Comparison of ENCODE assay signal across 9 cellular contexts in the genomic region with DNA sequence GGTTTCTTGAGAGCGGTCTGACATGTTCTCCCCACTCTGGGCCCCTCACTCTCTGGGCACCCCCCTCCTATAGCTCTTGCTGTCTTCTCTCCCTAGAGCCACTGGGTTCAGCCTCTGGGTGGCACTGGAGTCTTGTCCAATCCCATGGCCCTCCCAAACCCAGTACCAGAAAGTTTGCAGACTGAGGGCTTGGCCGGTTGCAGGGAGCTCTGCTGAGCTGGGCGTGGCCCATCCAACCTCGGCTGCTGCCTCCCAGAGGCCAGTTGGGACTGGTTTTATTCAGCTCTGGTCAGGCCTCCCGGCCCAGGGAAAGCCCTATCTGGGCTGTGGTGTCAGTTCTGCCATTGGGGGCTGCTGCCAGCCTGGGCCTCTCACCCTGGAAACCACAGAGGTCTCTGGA. TPM values are rescaled to one million over a fixed set of nuclear protein-coding genes. Genes with fewer than 3 reads are reported as not detected.
DNase-seq lines count a peak whose midpoint lies in the region; ATAC-seq, FAIRE-seq and TF ChIP-seq lines count a peak whose summit lies in the region.
"Had no signal": no experiment of that assay in that cellular context is flagged by ENCODE, and none has a peak within 500 bp of the region (broad histone marks: within the 10 kb centered on the region; RNA-seq: fewer than 3 reads in every experiment).

No MANE protein-coding gene starts in this region.

- H3K4me1 ChIP-seq in keratinocyte (ENCODE audit: control insufficient read depth, extremely low read depth, insufficient read depth, low read length) (peaks cover 9% of the 10 kb centered on the region), A673 (ENCODE audit: insufficient read depth, low read length, poor library complexity, severe bottlenecking) (no peaks in the 10 kb centered on the region)

- no peaks in the 10 kb centered on the region for H3K9me1 ChIP-seq in keratinocyte (ENCODE audit: control insufficient read depth, extremely low read depth, insufficient read depth, low read length)

- POLR2A ChIA-PET in A673 (lab: Charles Lee; ENCODE audit: low non-redundant PET): no interaction called here

- no TSS peak for BruUV-seq in A673 (replicated peaks; lab: Mats Ljungman, UMichigan)

- no peak for ATAC-seq in HG03095 (IDR thresholded peaks at IDR 0.05; ENCODE audit: unreplicated experiment)
- ATAC-seq in GM19035 (IDR thresholded peaks at IDR 0.05; ENCODE audit: unreplicated experiment): no peak

- no peak overlapping the region for H2AFZ ChIP-seq in keratinocyte (ENCODE audit: control insufficient read depth, low read length)

- FAIRE-seq in keratinocyte (lab: Jason Lieb, UNC): peak; percentile 36
- FAIRE-seq: kidney had no signal

- peaks cover 19 to 34% of the 10 kb centered on the region in 2 experiments for H3K36me3 ChIP-seq in keratinocyte (ENCODE audit: control insufficient read depth in 2 of 2, extremely low read depth in 1 of 2, insufficient read depth in 2 of 2, low read length in 2 of 2)
- H3K36me3 ChIP-seq in A673 (ENCODE audit: insufficient read depth, low read length, poor library complexity, severe bottlenecking): no peaks in the 10 kb centered on the region

- intact Hi-C loops in A673 (cut with micrococcal nuclease; ENCODE audit: unreplicated experiment): no loop called here

- no peaks in the 10 kb centered on the region for H3K79me2 ChIP-seq in keratinocyte (ENCODE audit: control insufficient read depth, insufficient read depth, low read length)

- no peak overlapping the region for H3K4me2 ChIP-seq in keratinocyte (ENCODE audit: control insufficient read depth, extremely low read depth, insufficient read depth, low read depth, low read length)

- H3K4me3 ChIP-seq in cardiac fibroblast (replicated peaks in 1 of 2; ENCODE audit: low read depth in 2 of 2, low read length in 2 of 2) (no peak overlapping the region), keratinocyte (ENCODE audit: control insufficient read depth in 2 of 3, extremely low read depth in 1 of 3, insufficient read depth in 2 of 3, low read depth in 1 of 3, low read length in 3 of 3) (no peak overlapping the region), A673 (ENCODE audit: low read depth, low read length, poor library complexity, severe bottlenecking) (no peak overlapping the region)

- DNase-seq in AG20443 (ENCODE audit: low spot score) (peak; percentile 79), KBM-7 (peak; percentile 15), cardiac fibroblast (ENCODE audit: low read depth in 2 of 2) (peak; percentile 54 to 76), keratinocyte (ENCODE audit: low read depth, low spot score) (no peak), epidermal melanocyte (ENCODE audit: insufficient read length, low spot score) (no peak), A673 (ENCODE audit: low spot score) (no peak)
- DNase-seq: kidney had no signal

- CTCF ChIA-PET in A673 (lab: Charles Lee): no interaction called here

- H4K20me1 ChIP-seq in keratinocyte (ENCODE audit: control insufficient read depth, extremely low read depth, insufficient read depth, low read length): no peaks in the 10 kb centered on the region

- H3K27ac ChIP-seq in keratinocyte (ENCODE audit: control insufficient read depth, insufficient read depth, low read length): no peak overlapping the region
- no peak overlapping the region for H3K27ac ChIP-seq in A673 (ENCODE audit: low read depth, low read length, poor library complexity, severe bottlenecking)

- H3K9me3 ChIP-seq in keratinocyte (ENCODE audit: control insufficient read depth, low read depth, low read length): no peaks in the 10 kb centered on the region
- H3K9me3 ChIP-seq in A673 (ENCODE audit: low read depth, low read length, poor library complexity, severe bottlenecking): no peaks in the 10 kb centered on the region

- H3K27me3 ChIP-seq in keratinocyte (ENCODE audit: control insufficient read depth, extremely low read depth, insufficient read depth, low read length) (no peaks in the 10 kb centered on the region), A673 (replicated peaks; ENCODE audit: insufficient read depth, low read depth, low read length, poor library complexity) (no peaks in the 10 kb centered on the region)

- H3K9ac ChIP-seq in keratinocyte (ENCODE audit: control insufficient read depth, extremely low read depth, insufficient read depth, low read length): no peak overlapping the region

- dilution Hi-C loops in keratinocyte (cut with MboI; ENCODE audit: extremely low pct_ligation_motif_present, low sequenced_read_pairs): no loop called here

- TF ChIP-seq CTCF in cardiac fibroblast (IDR thresholded peaks at IDR 0.05; ENCODE audit: low read depth, low read length) (no peak), keratinocyte (optimal IDR thresholded peaks at IDR 0.05 in 1 of 3, IDR thresholded peaks at IDR 0.05 in 1 of 3, conservative IDR thresholded peaks at IDR 0.05 in 1 of 3; ENCODE audit: extremely low read depth in 1 of 3, insufficient read depth in 2 of 3, low read length in 3 of 3) (peak in 2 of 3 experiments; percentile 24 to 50), A673 (conservative IDR thresholded peaks at IDR 0.05; ENCODE audit: low read depth, low read length) (no peak)

- in situ Hi-C loops in KBM-7 (cut with MboI; ENCODE audit: low pct_unique_long_range_greater_than_20kb, low sequenced_read_pairs): no loop called here

RNA-seq across cellular contexts. Expression of gene ISCA2, which starts 37.9 kb away (rescaled TPM):
- polyA plus RNA-seq in keratinocyte: 23.3 to 33.0 TPM (median 26.6 TPM) in 3 replicates
- 3.1 TPM for polyA plus RNA-seq in keratinocyte (2011; ENCODE audit: low read depth)
- 21.7 and 37.6 TPM in 2 replicates for polyA plus RNA-seq in keratinocyte (2011; cell fraction: cytosol; rRNA removed)
- 10.2 and 14.3 TPM in 2 replicates for polyA plus RNA-seq in keratinocyte (2011; cell fraction: nucleus; rRNA removed)
- polyA plus RNA-seq in keratinocyte (2012; ENCODE audit: low replicate concordance): 15.6 and 15.8 TPM in 2 replicates
- polyA minus RNA-seq in keratinocyte: 1.5 to 6.8 TPM (median 4.9 TPM) in 3 replicates
- polyA minus RNA-seq in keratinocyte (2011; cell fraction: cytosol; rRNA and poly(A)+ RNA removed): 14.2 TPM
- polyA minus RNA-seq in keratinocyte (2011; cell fraction: nucleus; rRNA and poly(A)+ RNA removed): 0.84 and 1.4 TPM in 2 replicates
- total RNA-seq in A673 (2021): 25.5 and 26.3 TPM in 2 replicates

RNA-seq across cellular contexts. Expression of gene NPC2, which starts 38.4 kb away (rescaled TPM):
- polyA plus RNA-seq in keratinocyte: 221 to 278 TPM (median 260 TPM) in 3 replicates
- polyA plus RNA-seq in keratinocyte (2011; ENCODE audit: low read depth): 1,193 TPM
- 446 and 577 TPM in 2 replicates for polyA plus RNA-seq in keratinocyte (2011; cell fraction: cytosol; rRNA removed)
- 314 and 342 TPM in 2 replicates for polyA plus RNA-seq in keratinocyte (2011; cell fraction: nucleus; rRNA removed)
- 404 and 414 TPM in 2 replicates for polyA plus RNA-seq in keratinocyte (2012; ENCODE audit: low replicate concordance)
- polyA minus RNA-seq in keratinocyte: 167 to 429 TPM (median 202 TPM) in 3 replicates
- polyA minus RNA-seq in keratinocyte (2011; cell fraction: cytosol; rRNA and poly(A)+ RNA removed): 135 TPM
- polyA minus RNA-seq in keratinocyte (2011; cell fraction: nucleus; rRNA and poly(A)+ RNA removed): 72.7 and 94.7 TPM in 2 replicates
- total RNA-seq in A673 (2021): 55.1 and 68.8 TPM in 2 replicates

Comparison
In these comparisons a context has a peak if more than half of its experiments do, and no peak if none do; other contexts are left out.
1. DNase-seq: peak in AG20443 (single experiment), KBM-7 (single experiment) and cardiac fibroblast (2 of 2); none in keratinocyte (single experiment), epidermal melanocyte (single experiment) and A673 (single experiment).
2. CTCF ChIP-seq: peak in keratinocyte (2 of 3); none in cardiac fibroblast (single experiment) and A673 (single experiment).